In genomic region chrX:79146552-79147390, GRCh38 we compare ENCODE assay signal across 10 cellular contexts. TPM values are rescaled to one million over a fixed set of nuclear protein-coding genes. Genes with fewer than 3 reads are reported as not detected.
DNase-seq lines count a peak whose midpoint lies in the region; ATAC-seq and TF ChIP-seq lines count a peak whose summit lies in the region.
"Had no signal": no experiment of that assay in that cellular context is flagged by ENCODE, and none has a peak within 500 bp of the region (broad histone marks: within the 10 kb centered on the region; RNA-seq: fewer than 3 reads in every experiment).

No MANE protein-coding gene starts in this region.

- TF ChIP-seq CTCF in natural killer cell (IDR thresholded peaks at IDR 0.05), result no peak

- H3K36me3 ChIP-seq in HAP-1 (replicated peaks), result no peaks in the 10 kb centered on the region

- no peaks in the 10 kb centered on the region for H3K4me1 ChIP-seq in HAP-1

- intact Hi-C loops in natural killer cell (cut with micrococcal nuclease), result loop anchor here (2.0 to 10.0 kb wide), 5 partner anchors 14 to 258 kb away; partner anchors contain the start of gene P2RY10

- DNase-seq in activated CD4-positive, CD25-positive, alpha-beta regulatory T cell treated with anti-CD3 and anti-CD28 coated beads, Interleukin-2, amount 50 U/mL, for 72 hours, result no peak
- peak in 3 of 34 experiments; percentile 6 to 8 (median 7) for DNase-seq in T-cell
- DNase-seq in natural killer cell, result no peak
- no peak for DNase-seq in HAP-1 (ENCODE audit: low spot score in 2 of 2)
- DNase-seq in stimulated activated CD4-positive, alpha-beta T cell treated with anti-CD3 and anti-CD28 coated beads, Interleukin-2, amount 100 ng/mL, for 24 hours, result no peak
- DNase-seq in cortex of kidney (lab: John Stamatoyannopoulos, UW), result no peak
- DNase-seq: posterior cingulate gyrus had no signal

- no peaks in the 10 kb centered on the region for H3K27me3 ChIP-seq in HAP-1 (ENCODE audit: low read depth)

- H3K4me3 ChIP-seq in HAP-1, result no peak overlapping the region
- H3K4me3 ChIP-seq: coronary artery had no signal

- H3K4me1 Mint-ChIP-seq in T-cell (peaks cover 20 to 47% (median 28%) of the 10 kb centered on the region in 3 donors), natural killer cell (peaks cover 43 to 59% of the 10 kb centered on the region in 2 donors)

- peak overlapping the region; percentile 90 to 97 (median 96) for H3K4me3 Mint-ChIP-seq in T-cell
- H3K4me3 Mint-ChIP-seq in natural killer cell, result peak overlapping the region; percentile 100

- H3K27ac Mint-ChIP-seq in T-cell (peak overlapping the region; percentile 96 to 99), natural killer cell (peak overlapping the region; percentile 90 to 99)

- H3K9me3 Mint-ChIP-seq in T-cell, result no peaks in the 10 kb centered on the region
- H3K9me3 Mint-ChIP-seq in natural killer cell, result no peaks in the 10 kb centered on the region

- CTCF ChIA-PET in T-cell (lab: Charles Lee), result interaction anchor here in 1 of 2 donors (1.3 kb wide), 1 partner anchor 113 kb away, joined by 3 read pairs; no protein-coding TSS in a partner anchor

- H3K27me3 Mint-ChIP-seq in T-cell, result no peaks in the 10 kb centered on the region
- no peaks in the 10 kb centered on the region for H3K27me3 Mint-ChIP-seq in natural killer cell (ENCODE audit: low read depth in 2 of 2)

- ATAC-seq in activated CD4-positive, CD25-positive, alpha-beta regulatory T cell treated with anti-CD3 and anti-CD28 coated beads, Interleukin-2, amount 50 U/mL, for 24 hours, result peak; percentile 16 to 37
- ATAC-seq in GM21737 (IDR thresholded peaks at IDR 0.05; ENCODE audit: unreplicated experiment), result peak; percentile 46
- ATAC-seq in T-cell (replicated peaks in 1 of 4), result peak in 3 of 4 experiments; percentile 41 to 47 (median 43)
- peak; percentile 11 to 38 (median 20) for ATAC-seq in natural killer cell

- in situ Hi-C loops in HAP-1 (cut with MboI; ENCODE audit: low sequenced_read_pairs), result no loop called here

- H3K36me3 Mint-ChIP-seq in T-cell (no peaks in the 10 kb centered on the region), natural killer cell (no peaks in the 10 kb centered on the region)

- POLR2A ChIA-PET in T-cell (lab: Charles Lee), result interaction anchor here (1.3 to 1.8 kb wide), 4 partner anchors 13 to 40 kb away, joined by 4 to 7 read pairs (median 6); no protein-coding TSS in a partner anchor

- no peaks in the 10 kb centered on the region for H3K9me3 ChIP-seq in HAP-1

RNA-seq across cellular contexts. Expression of gene GPR174, which starts 2.3 kb away (rescaled TPM):
- total RNA-seq in T-cell, result 10 to 100 TPM; 28.8 to 49.0 (median 39.5) TPM
- 10 to 100 TPM; 39.2 to 58.2 (median 51.4) TPM for total RNA-seq in natural killer cell
